39 cellular contexts compared by ENCODE assay signal in genomic region chr9:125946397-125946796, GRCh38.
"Had no signal": no experiment of that assay in that cellular context is flagged by ENCODE, and none has a peak within 500 bp of the region (broad histone marks: within the 10 kb centered on the region; RNA-seq: fewer than 3 reads in every experiment).

No MANE protein-coding gene starts in this region.

- H3K36me3 ChIP-seq: adrenal gland, brain microvascular endothelial cell, breast epithelium had no signal

- DNase-seq: activated effector memory CD4-positive, alpha-beta T cell treated with anti-CD3 and anti-CD28 coated beads, Interleukin-2, amount 50 U/mL, for 16 hours; activated effector memory CD4-positive, alpha-beta T cell treated with Interleukin-2 at 50 U/mL for 16 hours; activated gamma-delta T cell; activated gamma-delta T cell treated with Interleukin-2 at 50 U/mL for 16 hours; activated naive CD4-positive, alpha-beta T cell; activated naive CD4-positive, alpha-beta T cell treated with anti-CD3 and anti-CD28 coated beads for 36 hours; activated naive CD4-positive, alpha-beta T cell treated with anti-CD3 and anti-CD28 coated beads, Interleukin-2, amount 10 ng/mL, durations not matched to agents 7 days and 5 days; activated naive CD4-positive, alpha-beta T cell treated with anti-CD3 and anti-CD28 coated beads, Interleukin-2, amount 50 U/mL, for 16 hours; activated naive CD4-positive, alpha-beta T cell treated with Interleukin-2 at 50 U/mL for 16 hours; activated naive CD8-positive, alpha-beta T cell treated with anti-CD3 and anti-CD28 coated beads for 36 hours; activated naive CD8-positive, alpha-beta T cell treated with anti-CD3 and anti-CD28 coated beads, Interleukin-2, amount 10 ng/mL, durations not matched to agents 7 days and 5 days; activated naive CD8-positive, alpha-beta T cell treated with anti-CD3 and anti-CD28 coated beads, Interleukin-2, amount 50 U/mL, for 24 hours; activated T-cell treated with anti-CD3 and anti-CD28 coated beads, Interleukin-2, amount 50 U/mL, for 4 hours; activated T-cell treated with anti-CD3 and anti-CD28 coated beads, Interleukin-2, amount 50 U/mL, for 48 hours; activated T-cell treated with anti-CD3 and anti-CD28 coated beads, Interleukin-2, amount 50 U/mL, for 72 hours; adrenal gland; amniotic stem cell; amygdala; anterior cingulate cortex; aorta; body of pancreas; brain microvascular endothelial cell; caudate nucleus; central memory CD4-positive, alpha-beta T cell; cerebellar nuclear complex had no signal

- H3K9me3 Mint-ChIP-seq: activated naive CD4-positive, alpha-beta T cell treated with anti-CD3 and anti-CD28 coated beads, Interleukin-2, amount 50 U/mL, for 24 hours; central memory CD8-positive, alpha-beta T cell had no signal

- H3K9me3 ChIP-seq: adrenal gland had no signal

- H3K4me1 ChIP-seq: adrenal gland, ascending aorta, body of pancreas, breast epithelium had no signal

- H3K4me3 ChIP-seq: adrenal gland, ascending aorta, body of pancreas, breast epithelium, cardiac muscle cell had no signal

- ATAC-seq: activated naive CD4-positive, alpha-beta T cell treated with anti-CD3 and anti-CD28 coated beads, Interleukin-2, amount 50 U/mL, for 72 hours; activated naive CD8-positive, alpha-beta T cell treated with anti-CD3 and anti-CD28 coated beads, Interleukin-2, amount 50 U/mL, for 24 hours; activated T-cell treated with anti-CD3 and anti-CD28 coated beads, Interleukin-2, amount 50 U/mL, for 4 hours; activated T-cell treated with anti-CD3 and anti-CD28 coated beads, Interleukin-2, amount 50 U/mL, for 72 hours; activated T-helper 17 cell treated with anti-CD3 and anti-CD28 coated beads, Interleukin-2, amount 50 U/mL, for 72 hours; body of pancreas had no signal

- H3K27ac Mint-ChIP-seq: activated naive CD4-positive, alpha-beta T cell treated with anti-CD3 and anti-CD28 coated beads for 36 hours; activated naive CD4-positive, alpha-beta T cell treated with anti-CD3 and anti-CD28 coated beads, Interleukin-2, amount 10 ng/mL, durations not matched to agents 7 days and 5 days; activated naive CD4-positive, alpha-beta T cell treated with anti-CD3 and anti-CD28 coated beads, Interleukin-2, amount 50 U/mL, for 24 hours; activated naive CD4-positive, alpha-beta T cell treated with anti-CD3 and anti-CD28 coated beads, Interleukin-2, amount 50 U/mL, for 72 hours; activated naive CD8-positive, alpha-beta T cell; activated naive CD8-positive, alpha-beta T cell treated with anti-CD3 and anti-CD28 coated beads for 36 hours; activated naive CD8-positive, alpha-beta T cell treated with anti-CD3 and anti-CD28 coated beads, Interleukin-2, amount 10 ng/mL, durations not matched to agents 7 days and 5 days; activated naive CD8-positive, alpha-beta T cell treated with anti-CD3 and anti-CD28 coated beads, Interleukin-2, amount 50 U/mL, for 24 hours; activated T-cell treated with anti-CD3 and anti-CD28 coated beads, Interleukin-2, amount 50 U/mL, for 72 hours; activated T-helper 1 cell treated with anti-CD3 and anti-CD28 coated beads, Interleukin-12 subunit alpha, Interleukin-12 subunit beta, Interleukin-2, Interleukin-4 antibody, amounts not matched to agents 30 ng/mL and 10 ng/mL and 1 ng/mL, durations not matched to agents 14 hours and 24 hours and 36 hours; activated T-helper 17 cell treated with anti-CD3 and anti-CD28 coated beads, Interleukin-2, amount 50 U/mL, for 72 hours; activated T-helper 2 cell treated with anti-CD3 and anti-CD28 coated beads, Interferon-gamma antibody, Interleukin-2, Interleukin-4, amounts not matched to agents 10 μg/mL and 5 μg/mL and 100 μg/mL, durations not matched to agents 14 hours and 24 hours and 36 hours; brain had no signal

- H3K27me3 ChIP-seq: adrenal gland, ascending aorta, body of pancreas, brain microvascular endothelial cell, breast epithelium, cardiac muscle cell had no signal

- H3K27ac ChIP-seq: adrenal gland, ascending aorta, body of pancreas, brain microvascular endothelial cell, breast epithelium, cardiac muscle cell had no signal

- H3K27me3 Mint-ChIP-seq: activated naive CD4-positive, alpha-beta T cell treated with anti-CD3 and anti-CD28 coated beads, Interleukin-2, amount 10 ng/mL, durations not matched to agents 7 days and 5 days; activated naive CD4-positive, alpha-beta T cell treated with anti-CD3 and anti-CD28 coated beads, Interleukin-2, amount 50 U/mL, for 24 hours; activated naive CD8-positive, alpha-beta T cell; activated naive CD8-positive, alpha-beta T cell treated with anti-CD3 and anti-CD28 coated beads for 36 hours; activated naive CD8-positive, alpha-beta T cell treated with anti-CD3 and anti-CD28 coated beads, Interleukin-2, amount 10 ng/mL, durations not matched to agents 7 days and 5 days; activated naive CD8-positive, alpha-beta T cell treated with anti-CD3 and anti-CD28 coated beads, Interleukin-2, amount 50 U/mL, for 24 hours; activated T-helper 17 cell treated with anti-CD3 and anti-CD28 coated beads, Interleukin-2, amount 50 U/mL, for 72 hours; brain; central memory CD8-positive, alpha-beta T cell had no signal

- H3K4me1 Mint-ChIP-seq: activated naive CD4-positive, alpha-beta T cell treated with anti-CD3 and anti-CD28 coated beads, Interleukin-2, amount 10 ng/mL, durations not matched to agents 7 days and 5 days; activated naive CD4-positive, alpha-beta T cell treated with anti-CD3 and anti-CD28 coated beads, Interleukin-2, amount 50 U/mL, for 24 hours; activated naive CD8-positive, alpha-beta T cell treated with anti-CD3 and anti-CD28 coated beads for 36 hours; activated naive CD8-positive, alpha-beta T cell treated with anti-CD3 and anti-CD28 coated beads, Interleukin-2, amount 10 ng/mL, durations not matched to agents 7 days and 5 days; activated naive CD8-positive, alpha-beta T cell treated with anti-CD3 and anti-CD28 coated beads, Interleukin-2, amount 50 U/mL, for 24 hours; activated T-helper 17 cell treated with anti-CD3 and anti-CD28 coated beads, Interleukin-2, amount 50 U/mL, for 72 hours; central memory CD8-positive, alpha-beta T cell had no signal

- H3K4me3 Mint-ChIP-seq: activated naive CD4-positive, alpha-beta T cell treated with anti-CD3 and anti-CD28 coated beads for 36 hours; activated naive CD4-positive, alpha-beta T cell treated with anti-CD3 and anti-CD28 coated beads, Interleukin-2, amount 10 ng/mL, durations not matched to agents 7 days and 5 days; activated naive CD4-positive, alpha-beta T cell treated with anti-CD3 and anti-CD28 coated beads, Interleukin-2, amount 50 U/mL, for 24 hours; activated naive CD8-positive, alpha-beta T cell; activated naive CD8-positive, alpha-beta T cell treated with anti-CD3 and anti-CD28 coated beads for 36 hours; activated naive CD8-positive, alpha-beta T cell treated with anti-CD3 and anti-CD28 coated beads, Interleukin-2, amount 10 ng/mL, durations not matched to agents 7 days and 5 days; activated naive CD8-positive, alpha-beta T cell treated with anti-CD3 and anti-CD28 coated beads, Interleukin-2, amount 50 U/mL, for 24 hours; activated T-cell treated with anti-CD3 and anti-CD28 coated beads, Interleukin-2, amount 50 U/mL, for 4 hours; activated T-cell treated with anti-CD3 and anti-CD28 coated beads, Interleukin-2, amount 50 U/mL, for 72 hours; activated T-helper 1 cell treated with anti-CD3 and anti-CD28 coated beads, Interleukin-12 subunit alpha, Interleukin-12 subunit beta, Interleukin-2, Interleukin-4 antibody, amounts not matched to agents 30 ng/mL and 10 ng/mL and 1 ng/mL, durations not matched to agents 14 hours and 24 hours and 36 hours; activated T-helper 17 cell treated with anti-CD3 and anti-CD28 coated beads, Interleukin-2, amount 50 U/mL, for 72 hours; brain; central memory CD8-positive, alpha-beta T cell had no signal

- FAIRE-seq: astrocyte, bronchial epithelial cell, colon had no signal
